In genomic region chr6:90368601-90369000, GRCh38 we compare ENCODE assay signal across 10 cellular contexts.
DNase-seq lines count a peak whose midpoint lies in the region; ATAC-seq and TF ChIP-seq lines count a peak whose summit lies in the region.
"Had no signal": no experiment of that assay in that cellular context is flagged by ENCODE, and none has a peak within 500 bp of the region (broad histone marks: within the 10 kb centered on the region; RNA-seq: fewer than 3 reads in every experiment).

No MANE protein-coding gene starts in this region.

- no peak overlapping the region for H3K4me3 ChIP-seq in AG10803 (ENCODE audit: low read length)
- H3K4me3 ChIP-seq in osteoblast (ENCODE audit: insufficient read depth, low read length), result peak overlapping the region; percentile 38

- no peaks in the 10 kb centered on the region for H3K79me2 ChIP-seq in osteoblast (ENCODE audit: insufficient read depth, low read length)

- H3K27ac ChIP-seq in osteoblast (ENCODE audit: low read depth, low read length) (peak overlapping the region; percentile 98), substantia nigra (ENCODE audit: low read depth, low read length, poor library complexity, severe bottlenecking) (no peak overlapping the region)

- H3K9me3 ChIP-seq in osteoblast (ENCODE audit: low read depth, low read length), result no peaks in the 10 kb centered on the region

- TF ChIP-seq CTCF in AG10803 (conservative IDR thresholded peaks at IDR 0.05; ENCODE audit: low read length) (no peak), chondrocyte (IDR thresholded peaks at IDR 0.05) (no peak), osteoblast (IDR thresholded peaks at IDR 0.05; ENCODE audit: extremely low read depth, low read depth, low read length) (no peak)

- no peaks in the 10 kb centered on the region for H3K27me3 ChIP-seq in osteoblast (ENCODE audit: insufficient read depth, low read length)

- H2AFZ ChIP-seq in osteoblast (ENCODE audit: low read length), result no peak overlapping the region

- H3K36me3 Mint-ChIP-seq in chondrocyte (ENCODE audit: low read depth), result no peaks in the 10 kb centered on the region

- H3K36me3 ChIP-seq in osteoblast (ENCODE audit: insufficient read depth, low read length), result no peaks in the 10 kb centered on the region

- H3K4me2 ChIP-seq in osteoblast (ENCODE audit: insufficient read depth, low read length), result peak overlapping the region; percentile 79

- H3K27ac Mint-ChIP-seq in chondrocyte (ENCODE audit: unreplicated experiment), result peak overlapping the region; percentile 95

- peaks cover 16% of the 10 kb centered on the region for H3K4me1 ChIP-seq in osteoblast (ENCODE audit: insufficient read depth, low read length)

- no peaks in the 10 kb centered on the region for H4K20me1 ChIP-seq in osteoblast (ENCODE audit: insufficient read depth, low read length)

- peaks cover 5% of the 10 kb centered on the region for H3K9me3 Mint-ChIP-seq in chondrocyte (ENCODE audit: low read depth)

- H3K27me3 Mint-ChIP-seq in chondrocyte (ENCODE audit: low read depth), result no peaks in the 10 kb centered on the region

- DNase-seq in AG10803 (ENCODE audit: low read depth) (peak; percentile 48), LHCN-M2 (ENCODE audit: low read depth) (peak; percentile 43), chondrocyte (ENCODE audit: low spot score) (no peak), osteoblast (ENCODE audit: insufficient read length, low spot score, missing footprints) (no peak), substantia nigra (lab: John Stamatoyannopoulos, UW) (no peak)
- DNase-seq: midbrain, NCI-H524 treated with DMSO at 0.1 percent for 48 hours had no signal

- peak overlapping the region; percentile 7 for H3K4me3 Mint-ChIP-seq in chondrocyte (ENCODE audit: unreplicated experiment)

- peaks cover 27% of the 10 kb centered on the region for H3K4me1 Mint-ChIP-seq in chondrocyte (ENCODE audit: low read depth)

- ATAC-seq in GM18519 (IDR thresholded peaks at IDR 0.05; ENCODE audit: low FRiP score, unreplicated experiment) (no peak), HG03342 (IDR thresholded peaks at IDR 0.05; ENCODE audit: unreplicated experiment) (no peak), GM21447 (IDR thresholded peaks at IDR 0.05; ENCODE audit: unreplicated experiment) (no peak)

Comparison
In these comparisons a context has a peak if more than half of its experiments do, and no peak if none do; other contexts are left out.
1. DNase-seq: peak in AG10803 (single experiment) and LHCN-M2 (single experiment); none in chondrocyte (single experiment), osteoblast (single experiment) and substantia nigra (0 of 49).